19 cellular contexts compared by ENCODE assay signal in genomic region chr10:61951144-61951483, GRCh38. TPM values are rescaled to one million over a fixed set of nuclear protein-coding genes. Genes with fewer than 3 reads are reported as not detected.
DNase-seq lines count a peak whose midpoint lies in the region; ATAC-seq and TF ChIP-seq lines count a peak whose summit lies in the region.
"Had no signal": no experiment of that assay in that cellular context is flagged by ENCODE, and none has a peak within 500 bp of the region (broad histone marks: within the 10 kb centered on the region; RNA-seq: fewer than 3 reads in every experiment).

No MANE protein-coding gene starts in this region.

- WGBS in right lobe of liver (ENCODE audit: insufficient coverage, low coverage, low lambda C conversion rate, missing lambda C conversion rate), result 63% methylated on average over 3 of the region's 3 CpGs

- no peak for ATAC-seq in activated T-cell treated with anti-CD3 and anti-CD28 coated beads, Interleukin-2, amount 50 U/mL, for 72 hours (replicated peaks in 1 of 2)
- ATAC-seq in Panc1, result no peak
- ATAC-seq in right lobe of liver, result peak; percentile 36 to 68 (median 50)
- peak; percentile 27 for ATAC-seq in upper lobe of right lung
- ATAC-seq in CD4-positive, alpha-beta T cell (ENCODE audit: poor library complexity), result no peak
- ATAC-seq: PC-3 had no signal

- peaks cover 20 to 48% of the 10 kb centered on the region in 2 donors for H3K36me3 Mint-ChIP-seq in activated T-cell treated with anti-CD3 and anti-CD28 coated beads, Interleukin-2, amount 50 U/mL, for 72 hours (ENCODE audit: insufficient read depth in 2 of 2)
- peaks cover 80% of the 10 kb centered on the region for H3K36me3 Mint-ChIP-seq in CD4-positive, alpha-beta T cell (ENCODE audit: low read depth)

- H3K27ac ChIP-seq in Panc1 (ENCODE audit: low read length), result peak overlapping the region; percentile 30; the same call in 1 of the 2 replicates
- peak overlapping the region in 2 of 3 donors; percentile 17 to 27 for H3K27ac ChIP-seq in right lobe of liver
- H3K27ac ChIP-seq in upper lobe of right lung, result no peak overlapping the region
- H3K27ac ChIP-seq in CD4-positive, alpha-beta T cell (ENCODE audit: low read depth, low read length), result no peak overlapping the region
- H3K27ac ChIP-seq: SJSA1 had no signal

- BruUV-seq in Panc1 (replicated peaks; lab: Mats Ljungman, UMichigan), result no TSS peak

- H3K4me3 ChIP-seq in Panc1 (ENCODE audit: low read depth in 2 of 2, low read length in 2 of 2), result no peak overlapping the region
- H3K4me3 ChIP-seq in right lobe of liver, result no peak overlapping the region
- no peak overlapping the region for H3K4me3 ChIP-seq in upper lobe of right lung
- H3K4me3 ChIP-seq: BLaER1, SJSA1 had no signal

- H3K4me1 ChIP-seq in Panc1 (ENCODE audit: control insufficient read depth, insufficient read depth, low read length) (0 out of 2 replicates have a peak, but pooled peaks cover 15% of the 10 kb centered on the region), right lobe of liver (peaks cover 0 to 6% (median 4%) of the 10 kb centered on the region in 4 donors), upper lobe of right lung (peaks cover 13% of the 10 kb centered on the region)
- H3K4me1 ChIP-seq: SJSA1 had no signal

- H3K27ac Mint-ChIP-seq in activated T-cell treated with anti-CD3 and anti-CD28 coated beads, Interleukin-2, amount 50 U/mL, for 72 hours, result peak overlapping the region; percentile 46
- no peak overlapping the region for H3K27ac Mint-ChIP-seq in CD4-positive, alpha-beta T cell
- H3K27ac Mint-ChIP-seq: HFFc6 had no signal

- POLR2A ChIA-PET in Panc1 (lab: Charles Lee), result no interaction called here
- POLR2A ChIA-PET in CD4-positive, alpha-beta T cell (lab: Charles Lee), result no interaction called here

- CTCF ChIA-PET in Panc1 (lab: Charles Lee), result no interaction called here
- CTCF ChIA-PET in CD4-positive, alpha-beta T cell (lab: Charles Lee), result interaction anchor here (0.8 to 1.0 kb wide), 2 partner anchors 59 to 83 kb away, joined by 3 read pairs; no protein-coding TSS in a partner anchor

- DNase-seq in activated T-cell treated with anti-CD3 and anti-CD28 coated beads, Interleukin-2, amount 50 U/mL, for 72 hours, result no peak
- no peak for DNase-seq in activated T-cell treated with anti-CD3 and anti-CD28 coated beads, Interleukin-2, amount 50 U/mL, for 1 hour
- DNase-seq in Panc1 (ENCODE audit: low read depth, low spot score) (no peak), right lobe of liver (no peak), upper lobe of right lung (no peak), SIG-M5 (lab: John Stamatoyannopoulos, UW) (no peak), NAMALWA (ENCODE audit: low spot score) (no peak)
- no peak for DNase-seq in CD4-positive, alpha-beta T cell
- DNase-seq: CD8-positive, alpha-beta memory T cell; DMS 273 treated with DMSO at 0.1 percent for 48 hours; EL; HFFc6; NCI-H1092; NCI-H187; NCI-H226; NCI-H526 treated with DMSO at 0.1 percent for 48 hours; PC-3 had no signal

- H3K4me3 Mint-ChIP-seq in activated T-cell treated with anti-CD3 and anti-CD28 coated beads, Interleukin-2, amount 50 U/mL, for 72 hours, result no peak overlapping the region
- no peak overlapping the region for H3K4me3 Mint-ChIP-seq in CD4-positive, alpha-beta T cell
- H3K4me3 Mint-ChIP-seq: CD8-positive, alpha-beta memory T cell; HFFc6 had no signal

- no peaks in the 10 kb centered on the region for H3K9me3 Mint-ChIP-seq in activated T-cell treated with anti-CD3 and anti-CD28 coated beads, Interleukin-2, amount 50 U/mL, for 72 hours
- no peaks in the 10 kb centered on the region for H3K9me3 Mint-ChIP-seq in CD4-positive, alpha-beta T cell
- H3K9me3 Mint-ChIP-seq: CD8-positive, alpha-beta memory T cell; HFFc6 had no signal

- H3K9me3 ChIP-seq in Panc1 (ENCODE audit: control insufficient read depth, insufficient read depth, low read depth, low read length), result no peaks in the 10 kb centered on the region
- no peaks in the 10 kb centered on the region for H3K9me3 ChIP-seq in right lobe of liver
- no peaks in the 10 kb centered on the region for H3K9me3 ChIP-seq in upper lobe of right lung
- H3K9me3 ChIP-seq in CD4-positive, alpha-beta T cell (ENCODE audit: control insufficient read depth, low read length), result no peaks in the 10 kb centered on the region
- H3K9me3 ChIP-seq: SJSA1 had no signal

- intact Hi-C loops in Panc1 (cut with micrococcal nuclease; ENCODE audit: unreplicated experiment), result no loop called here
- intact Hi-C loops in right lobe of liver (cut with DNase I), result no loop called here
- intact Hi-C loops in upper lobe of right lung (cut with DNase I), result no loop called here
- intact Hi-C loops in CD4-positive, alpha-beta T cell (cut with DNase I, micrococcal nuclease), result loop anchor here in 1 of 2 experiments (5.0 kb wide), 1 partner anchor 46 kb away; no protein-coding TSS in a partner anchor

- H3K27me3 ChIP-seq in Panc1 (ENCODE audit: control insufficient read depth, insufficient read depth, low read length) (no peaks in the 10 kb centered on the region), right lobe of liver (no peaks in the 10 kb centered on the region), upper lobe of right lung (no peaks in the 10 kb centered on the region)
- H3K27me3 ChIP-seq in CD4-positive, alpha-beta T cell (ENCODE audit: control insufficient read depth, insufficient read depth, low read length), result no peaks in the 10 kb centered on the region
- H3K27me3 ChIP-seq: BLaER1, SJSA1 had no signal

- TF ChIP-seq CTCF in Panc1 (IDR thresholded peaks at IDR 0.05) (no peak), right lobe of liver (IDR thresholded peaks at IDR 0.05) (no peak), upper lobe of right lung (IDR thresholded peaks at IDR 0.05) (no peak)
- no peak for TF ChIP-seq CTCF in CD4-positive, alpha-beta T cell (IDR thresholded peaks at IDR 0.05)

- peaks cover 32% of the 10 kb centered on the region for H3K4me1 Mint-ChIP-seq in activated T-cell treated with anti-CD3 and anti-CD28 coated beads, Interleukin-2, amount 50 U/mL, for 72 hours (ENCODE audit: low read depth)
- H3K4me1 Mint-ChIP-seq in CD4-positive, alpha-beta T cell (ENCODE audit: low read depth), result peaks cover 29% of the 10 kb centered on the region

- no peaks in the 10 kb centered on the region for H3K27me3 Mint-ChIP-seq in activated T-cell treated with anti-CD3 and anti-CD28 coated beads, Interleukin-2, amount 50 U/mL, for 72 hours (ENCODE audit: low read depth)
- no peaks in the 10 kb centered on the region for H3K27me3 Mint-ChIP-seq in CD4-positive, alpha-beta T cell
- H3K27me3 Mint-ChIP-seq: CD8-positive, alpha-beta memory T cell had no signal

- TF ChIP-seq POLR2A in right lobe of liver (IDR thresholded peaks at IDR 0.05), result no peak

- in situ Hi-C loops in Panc1 (cut with HindIII; ENCODE audit: low pct_unique_long_range_greater_than_20kb, low sequenced_read_pairs), result no loop called here

- H3K36me3 ChIP-seq in Panc1 (ENCODE audit: control insufficient read depth, insufficient read depth, low read length), result no peaks in the 10 kb centered on the region
- H3K36me3 ChIP-seq in right lobe of liver, result no peaks in the 10 kb centered on the region
- H3K36me3 ChIP-seq in upper lobe of right lung, result peaks cover 7% of the 10 kb centered on the region

RNA-seq across cellular contexts. Expression of gene ARID5B, which starts 49.6 kb away (rescaled TPM):
- 100 to 1,000 TPM in 1 of 2 donors, 10 to 100 TPM in 1; 74.4 to 113 TPM for total RNA-seq in activated T-cell treated with anti-CD3 and anti-CD28 coated beads, Interleukin-2, amount 50 U/mL, for 72 hours
- total RNA-seq in Panc1 (2021; ENCODE audit: unreplicated experiment), result 22.7 TPM
- 7.6 TPM for polyA plus RNA-seq in Panc1 (2012; ENCODE audit: insufficient read length)
- total RNA-seq in right lobe of liver, result 10 to 100 TPM in 1 of 6 experiments, 1 to 10 TPM in 5; 2.7 to 10.5 (median 5.3) TPM
- total RNA-seq in upper lobe of right lung, result 34.1 TPM
- 10 to 100 TPM; 49.2 to 51.3 TPM for total RNA-seq in CD4-positive, alpha-beta T cell

Comparison
In these comparisons a context has a peak if more than half of its experiments do, and no peak if none do; other contexts are left out.
1. ATAC-seq: peak in right lobe of liver (4 of 4) and upper lobe of right lung (single experiment); none in activated T-cell treated with anti-CD3 and anti-CD28 coated beads, Interleukin-2, amount 50 U/mL, for 72 hours (0 of 2), Panc1 (single experiment) and CD4-positive, alpha-beta T cell (single experiment).
2. H3K27ac ChIP-seq: peak in Panc1 (single experiment) and right lobe of liver (2 of 3); none in upper lobe of right lung (single experiment) and CD4-positive, alpha-beta T cell (single experiment).